In the genomic region with DNA sequence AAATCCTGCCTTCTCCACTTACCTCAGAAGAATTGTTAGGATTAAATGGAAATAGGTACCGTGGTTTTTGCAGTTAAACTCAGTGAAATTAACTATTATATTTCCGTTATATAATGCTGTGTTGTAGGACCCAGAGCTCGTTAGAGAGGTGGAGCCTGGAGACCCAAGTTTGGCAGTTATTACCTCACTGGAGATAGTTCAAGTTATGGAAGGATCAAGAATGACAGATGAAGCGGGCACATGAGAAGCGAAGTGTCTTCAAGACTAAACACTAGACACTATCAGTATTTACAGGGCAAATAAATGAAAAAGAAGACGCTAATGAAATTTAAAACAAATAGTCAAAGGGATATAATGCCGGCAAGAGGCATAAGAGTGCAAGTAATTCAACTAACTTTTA, we compare ENCODE assay signal across 8 cellular contexts. TPM values are rescaled to one million over a fixed set of nuclear protein-coding genes. Genes with fewer than 3 reads are reported as not detected.
DNase-seq lines count a peak whose midpoint lies in the region; ATAC-seq, FAIRE-seq and TF ChIP-seq lines count a peak whose summit lies in the region.

No MANE protein-coding gene starts in this region.

- H3K4me1 ChIP-seq in HUES6 (ENCODE audit: control insufficient read depth, insufficient read depth, low read length) (peaks cover 11% of the 10 kb centered on the region), GM12878 (ENCODE audit: control insufficient read depth, insufficient read depth, low read length) (peaks cover 5% of the 10 kb centered on the region), mesendoderm (ENCODE audit: control insufficient read depth, low read depth, low read length) (no peaks in the 10 kb centered on the region)

- H2AFZ ChIP-seq in GM12878 (ENCODE audit: control insufficient read depth, low read depth, low read length) = peak overlapping the region; percentile 97; the same call in 1 of the 2 replicates

- peaks cover 50% of the 10 kb centered on the region for H3K79me2 ChIP-seq in GM12878 (ENCODE audit: control insufficient read depth, insufficient read depth, low read length)
- H3K79me2 ChIP-seq in mesendoderm (ENCODE audit: control insufficient read depth, insufficient read depth, low read length) = peaks cover 46% of the 10 kb centered on the region

- intact Hi-C loops in GM12878 (cut with micrococcal nuclease; ENCODE audit: unreplicated experiment) = loop anchor here (5.0 to 10.0 kb wide), 2 partner anchors 741 to 976 kb away; partner anchors contain the start of genes SESTD1 and UBE2E3

- RAD21 ChIA-PET in GM12878 (lab: Charles Lee; ENCODE audit: unreplicated experiment) = interaction anchor here (1.3 kb wide), 1 partner anchor 15 kb away, joined by 3 read pairs; no protein-coding TSS in a partner anchor

- H3K79me1 ChIP-seq in mesendoderm (ENCODE audit: low read length) = peaks cover 14% of the 10 kb centered on the region

- H3K4me3 ChIP-seq in HUES6 (ENCODE audit: low read depth, low read length) (peak overlapping the region; percentile 79), GM12878 (peak overlapping the region; percentile 89), mesendoderm (ENCODE audit: low read length) (peak overlapping the region; percentile 94)

- no peak overlapping the region for H2BK15ac ChIP-seq in mesendoderm (replicated peaks; ENCODE audit: low read depth)

- H3K4me2 ChIP-seq in GM12878 (ENCODE audit: control insufficient read depth, insufficient read depth) = peak overlapping the region; percentile 87
- H3K4me2 ChIP-seq in mesendoderm (ENCODE audit: low read length) = peak overlapping the region; percentile 73

- peaks cover 3% of the 10 kb centered on the region; the same call in 1 of the 2 replicates for H4K20me1 ChIP-seq in GM12878 (ENCODE audit: control insufficient read depth, insufficient read depth)

- no peak overlapping the region for H4K5ac ChIP-seq in mesendoderm (ENCODE audit: low read length)

- H3K56ac ChIP-seq in mesendoderm (ENCODE audit: low read length) = peak overlapping the region; percentile 94

- ATAC-seq in GM12878 (peak; percentile 25), HG03045 (IDR thresholded peaks at IDR 0.05; ENCODE audit: unreplicated experiment) (no peak)

- TF ChIP-seq POLR2A in GM12878 (IDR thresholded peaks at IDR 0.05; ENCODE audit: low read depth, low read length) = no peak

- FAIRE-seq in GM12878 (lab: Jason Lieb, UNC) = no peak

- in situ Hi-C loops in GM12878 (cut with MboI) = no loop called here

- no peak overlapping the region for H3K18ac ChIP-seq in mesendoderm (ENCODE audit: low read length)

- TF ChIP-seq EP300 in GM12878 (IDR thresholded peaks at IDR 0.05; ENCODE audit: borderline replicate concordance in 1 of 2, control insufficient read depth in 1 of 2, low read depth in 2 of 2, low read length in 2 of 2) = no peak

- DNase-seq in GM12878 (ENCODE audit: low read depth, low spot score) = no peak
- DNase-seq in mesendoderm = peak; percentile 2
- DNase-seq in NCI-H1694 (lab: John Stamatoyannopoulos, UW) = no peak
- no peak for DNase-seq in COLO668 (lab: John Stamatoyannopoulos, UW; ENCODE audit: unreplicated experiment)
- no peak for DNase-seq in COLO829 (ENCODE audit: low spot score)

- H2BK5ac ChIP-seq in mesendoderm (ENCODE audit: low read length) = no peak overlapping the region

- H3K27ac ChIP-seq in 22Rv1 (peak overlapping the region; percentile 83), HUES6 (ENCODE audit: low read depth, low read length) (peak overlapping the region; percentile 95), GM12878 (ENCODE audit: control insufficient read depth, insufficient read depth) (peak overlapping the region; percentile 98), mesendoderm (ENCODE audit: low read depth, low read length) (no peak overlapping the region)

- H3K9me3 ChIP-seq in HUES6 (ENCODE audit: control insufficient read depth, insufficient read depth, low read depth, low read length) (no peaks in the 10 kb centered on the region), GM12878 (replicated peaks; ENCODE audit: control insufficient read depth, insufficient read depth, low read length) (no peaks in the 10 kb centered on the region; the same call in 2 of the 3 replicates)

- no peaks in the 10 kb centered on the region; the same call in 1 of the 2 replicates for H3K27me3 ChIP-seq in HUES6 (ENCODE audit: control insufficient read depth, insufficient read depth, low read length)
- no peaks in the 10 kb centered on the region for H3K27me3 ChIP-seq in GM12878 (replicated peaks in 1 of 2; ENCODE audit: control insufficient read depth in 2 of 2, insufficient read depth in 2 of 2, low read length in 1 of 2)
- H3K27me3 ChIP-seq in mesendoderm (ENCODE audit: insufficient read depth, low read length, poor library complexity) = no peaks in the 10 kb centered on the region

- H3K36me3 ChIP-seq in HUES6 (ENCODE audit: control insufficient read depth, insufficient read depth, low read length) (no peaks in the 10 kb centered on the region), GM12878 (ENCODE audit: control insufficient read depth in 2 of 2, insufficient read depth in 2 of 2, low read length in 1 of 2) (no peaks in the 10 kb centered on the region), mesendoderm (ENCODE audit: control insufficient read depth, insufficient read depth, low read length) (no peaks in the 10 kb centered on the region)

- H3K9ac ChIP-seq in HUES6 (ENCODE audit: low read length) (peak overlapping the region; percentile 87), GM12878 (ENCODE audit: control insufficient read depth, insufficient read depth, low read length) (peak overlapping the region; percentile 93), mesendoderm (ENCODE audit: low read length) (peak overlapping the region; percentile 90)

- CTCF ChIA-PET in GM12878 (lab: Yijun Ruan, JAX) = interaction anchor here (1.1 to 1.4 kb wide), 2 partner anchors 9 to 18 kb away, joined by 3 to 4 read pairs; no protein-coding TSS in a partner anchor

- BruUV-seq in GM12878 (replicated peaks; lab: Mats Ljungman, UMichigan) = TSS peak; percentile 70

- SMC1A ChIA-PET in GM12878 (lab: Charles Lee; ENCODE audit: uncharacterized antibody, unreplicated experiment) = no interaction called here

- peak overlapping the region; percentile 57 for H4K8ac ChIP-seq in mesendoderm (ENCODE audit: low read depth, low read length)

- POLR2A ChIA-PET in GM12878 (lab: Charles Lee) = no interaction called here

- H3K23ac ChIP-seq in mesendoderm (ENCODE audit: low read length) = no peak overlapping the region

- 6% methylated on average over 7 of the region's 7 CpGs for WGBS in GM12878 (ENCODE audit: insufficient coverage, insufficient replicate concordance, low lambda C conversion rate, missing lambda C conversion rate)
- no CpG with 5 or more reads among the region's 7 CpGs for WGBS in mesendoderm (ENCODE audit: extremely low coverage, insufficient coverage, low lambda C conversion rate)

- H2BK120ac ChIP-seq in mesendoderm (ENCODE audit: low read depth, low read length) = no peak overlapping the region

- TF ChIP-seq CTCF in 22Rv1 (IDR thresholded peaks at IDR 0.05) = no peak
- TF ChIP-seq CTCF in GM12878 (IDR thresholded peaks at IDR 0.05 in 2 of 3, conservative IDR thresholded peaks at IDR 0.05 in 1 of 3; ENCODE audit: control insufficient read depth in 2 of 3, extremely low read depth in 1 of 3, insufficient read depth in 1 of 3, low read depth in 3 of 3, low read length in 3 of 3) = no peak

- H3K4ac ChIP-seq in mesendoderm (ENCODE audit: low read depth, low read length) = no peak overlapping the region

- TF ChIP-seq RAD21 in GM12878 (IDR thresholded peaks at IDR 0.05; ENCODE audit: insufficient read depth, low read depth, low read length) = no peak

- no peak overlapping the region for H2AK5ac ChIP-seq in mesendoderm (ENCODE audit: low read length)

TF ChIP-seq in GM12878, 131 proteins besides CTCF, POLR2A, EP300 and RAD21 (continues in another document):
- TF ChIP-seq, protein P1, sequence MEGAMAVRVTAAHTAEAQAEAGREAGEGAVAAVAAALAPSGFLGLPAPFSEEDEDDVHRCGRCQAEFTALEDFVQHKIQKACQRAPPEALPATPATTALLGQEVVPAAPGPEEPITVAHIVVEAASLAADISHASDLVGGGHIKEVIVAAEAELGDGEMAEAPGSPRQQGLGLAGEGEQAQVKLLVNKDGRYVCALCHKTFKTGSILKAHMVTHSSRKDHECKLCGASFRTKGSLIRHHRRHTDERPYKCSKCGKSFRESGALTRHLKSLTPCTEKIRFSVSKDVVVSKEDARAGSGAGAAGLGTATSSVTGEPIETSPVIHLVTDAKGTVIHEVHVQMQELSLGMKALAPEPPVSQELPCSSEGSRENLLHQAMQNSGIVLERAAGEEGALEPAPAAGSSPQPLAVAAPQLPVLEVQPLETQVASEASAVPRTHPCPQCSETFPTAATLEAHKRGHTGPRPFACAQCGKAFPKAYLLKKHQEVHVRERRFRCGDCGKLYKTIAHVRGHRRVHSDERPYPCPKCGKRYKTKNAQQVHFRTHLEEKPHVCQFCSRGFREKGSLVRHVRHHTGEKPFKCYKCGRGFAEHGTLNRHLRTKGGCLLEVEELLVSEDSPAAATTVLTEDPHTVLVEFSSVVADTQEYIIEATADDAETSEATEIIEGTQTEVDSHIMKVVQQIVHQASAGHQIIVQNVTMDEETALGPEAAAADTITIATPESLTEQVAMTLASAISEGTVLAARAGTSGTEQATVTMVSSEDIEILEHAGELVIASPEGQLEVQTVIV (IDR thresholded peaks at IDR 0.05; ENCODE audit: borderline replicate concordance, partially characterized antibody) = no peak

RNA-seq across cellular contexts. Expression of gene CWC22, which starts 0.9 kb away (rescaled TPM):
- total RNA-seq in GM12878 (2013; cell fraction: nucleolus; rRNA removed) = 20.3 and 20.4 TPM in 2 replicates
- total RNA-seq in GM12878 (2014; rRNA removed) (19.2 and 21.3 TPM in 2 replicates), GM12878 (2014; rRNA removed; fragmentation: Illumina TruSeq; extraction: Trizol) (26.3 and 26.9 TPM in 2 replicates), GM12878 (2021) (20.4 and 22.1 TPM in 2 replicates)
- polyA plus RNA-seq in GM12878 (2011; ENCODE audit: low read depth) = 7.5 TPM
- polyA plus RNA-seq in GM12878 (2011; rRNA removed) (8.2 and 12.1 TPM in 2 replicates), GM12878 (2014; fragmentation: Illumina TruSeq; extraction: Trizol) (38.5 and 50.8 TPM in 2 replicates), GM12878 (2014; fragmentation: Nextera tagmentation; extraction: Ambion mirVana) (10 to 100 TPM; 26.4 to 29.5 TPM), GM12878 (2014; rRNA removed) (13.8 and 16.6 TPM in 2 replicates), GM12878 (2016; fragmentation: Nextera tagmentation; extraction: Ambion mirVana) (10 to 100 TPM; 34.2 to 34.9 TPM)
- 3.0 and 4.7 TPM in 2 replicates for polyA plus RNA-seq in GM12878 (2011; cell fraction: cytosol; rRNA removed)
- polyA plus RNA-seq in GM12878 (2011; cell fraction: nucleus; rRNA removed) = 4.9 and 8.1 TPM in 2 replicates
- polyA plus RNA-seq in GM12878 (2012) = 13.2 and 17.1 TPM in 2 replicates
- polyA minus RNA-seq in GM12878 (2011; rRNA and poly(A)+ RNA removed) = 6.9 and 11.8 TPM in 2 replicates
- 3.3 and 5.9 TPM in 2 replicates for polyA minus RNA-seq in GM12878 (2011; cell fraction: cytosol; rRNA and poly(A)+ RNA removed)
- 5.4 and 6.9 TPM in 2 replicates for polyA minus RNA-seq in GM12878 (2011; cell fraction: nucleus; rRNA and poly(A)+ RNA removed)
- 40.1 TPM for polyA plus RNA-seq in mesendoderm (2013, experiment 1 of 2)
- polyA plus RNA-seq in mesendoderm (2013, experiment 2 of 2) = 40.1 TPM
